1 cellular context compared by ENCODE assay signal in the genomic region with DNA sequence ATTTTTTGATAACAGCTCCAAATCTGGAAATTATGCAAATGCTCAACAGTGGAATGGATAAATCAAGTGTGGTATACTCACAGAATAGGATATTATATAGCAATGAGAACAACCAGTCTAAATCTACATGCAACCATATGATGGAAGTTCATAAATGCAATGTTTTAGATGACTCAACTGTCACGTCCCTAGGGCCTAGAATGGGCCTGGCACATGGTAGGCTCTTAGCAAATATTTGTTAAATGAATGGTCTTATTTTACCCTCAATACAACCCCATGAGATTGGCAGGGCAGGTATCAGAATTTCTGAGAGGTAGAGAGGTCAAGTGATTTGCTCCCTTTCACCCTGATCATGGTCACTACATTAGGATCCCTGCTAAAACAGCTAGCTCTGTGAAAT.
TF ChIP-seq lines count a peak whose summit lies in the region.

No MANE protein-coding gene starts in this region.

TF ChIP-seq in GM23338, 12 proteins besides CTCF, POLR2A, EP300 and RAD21 (continued from another document):
- TF ChIP-seq, protein P1, sequence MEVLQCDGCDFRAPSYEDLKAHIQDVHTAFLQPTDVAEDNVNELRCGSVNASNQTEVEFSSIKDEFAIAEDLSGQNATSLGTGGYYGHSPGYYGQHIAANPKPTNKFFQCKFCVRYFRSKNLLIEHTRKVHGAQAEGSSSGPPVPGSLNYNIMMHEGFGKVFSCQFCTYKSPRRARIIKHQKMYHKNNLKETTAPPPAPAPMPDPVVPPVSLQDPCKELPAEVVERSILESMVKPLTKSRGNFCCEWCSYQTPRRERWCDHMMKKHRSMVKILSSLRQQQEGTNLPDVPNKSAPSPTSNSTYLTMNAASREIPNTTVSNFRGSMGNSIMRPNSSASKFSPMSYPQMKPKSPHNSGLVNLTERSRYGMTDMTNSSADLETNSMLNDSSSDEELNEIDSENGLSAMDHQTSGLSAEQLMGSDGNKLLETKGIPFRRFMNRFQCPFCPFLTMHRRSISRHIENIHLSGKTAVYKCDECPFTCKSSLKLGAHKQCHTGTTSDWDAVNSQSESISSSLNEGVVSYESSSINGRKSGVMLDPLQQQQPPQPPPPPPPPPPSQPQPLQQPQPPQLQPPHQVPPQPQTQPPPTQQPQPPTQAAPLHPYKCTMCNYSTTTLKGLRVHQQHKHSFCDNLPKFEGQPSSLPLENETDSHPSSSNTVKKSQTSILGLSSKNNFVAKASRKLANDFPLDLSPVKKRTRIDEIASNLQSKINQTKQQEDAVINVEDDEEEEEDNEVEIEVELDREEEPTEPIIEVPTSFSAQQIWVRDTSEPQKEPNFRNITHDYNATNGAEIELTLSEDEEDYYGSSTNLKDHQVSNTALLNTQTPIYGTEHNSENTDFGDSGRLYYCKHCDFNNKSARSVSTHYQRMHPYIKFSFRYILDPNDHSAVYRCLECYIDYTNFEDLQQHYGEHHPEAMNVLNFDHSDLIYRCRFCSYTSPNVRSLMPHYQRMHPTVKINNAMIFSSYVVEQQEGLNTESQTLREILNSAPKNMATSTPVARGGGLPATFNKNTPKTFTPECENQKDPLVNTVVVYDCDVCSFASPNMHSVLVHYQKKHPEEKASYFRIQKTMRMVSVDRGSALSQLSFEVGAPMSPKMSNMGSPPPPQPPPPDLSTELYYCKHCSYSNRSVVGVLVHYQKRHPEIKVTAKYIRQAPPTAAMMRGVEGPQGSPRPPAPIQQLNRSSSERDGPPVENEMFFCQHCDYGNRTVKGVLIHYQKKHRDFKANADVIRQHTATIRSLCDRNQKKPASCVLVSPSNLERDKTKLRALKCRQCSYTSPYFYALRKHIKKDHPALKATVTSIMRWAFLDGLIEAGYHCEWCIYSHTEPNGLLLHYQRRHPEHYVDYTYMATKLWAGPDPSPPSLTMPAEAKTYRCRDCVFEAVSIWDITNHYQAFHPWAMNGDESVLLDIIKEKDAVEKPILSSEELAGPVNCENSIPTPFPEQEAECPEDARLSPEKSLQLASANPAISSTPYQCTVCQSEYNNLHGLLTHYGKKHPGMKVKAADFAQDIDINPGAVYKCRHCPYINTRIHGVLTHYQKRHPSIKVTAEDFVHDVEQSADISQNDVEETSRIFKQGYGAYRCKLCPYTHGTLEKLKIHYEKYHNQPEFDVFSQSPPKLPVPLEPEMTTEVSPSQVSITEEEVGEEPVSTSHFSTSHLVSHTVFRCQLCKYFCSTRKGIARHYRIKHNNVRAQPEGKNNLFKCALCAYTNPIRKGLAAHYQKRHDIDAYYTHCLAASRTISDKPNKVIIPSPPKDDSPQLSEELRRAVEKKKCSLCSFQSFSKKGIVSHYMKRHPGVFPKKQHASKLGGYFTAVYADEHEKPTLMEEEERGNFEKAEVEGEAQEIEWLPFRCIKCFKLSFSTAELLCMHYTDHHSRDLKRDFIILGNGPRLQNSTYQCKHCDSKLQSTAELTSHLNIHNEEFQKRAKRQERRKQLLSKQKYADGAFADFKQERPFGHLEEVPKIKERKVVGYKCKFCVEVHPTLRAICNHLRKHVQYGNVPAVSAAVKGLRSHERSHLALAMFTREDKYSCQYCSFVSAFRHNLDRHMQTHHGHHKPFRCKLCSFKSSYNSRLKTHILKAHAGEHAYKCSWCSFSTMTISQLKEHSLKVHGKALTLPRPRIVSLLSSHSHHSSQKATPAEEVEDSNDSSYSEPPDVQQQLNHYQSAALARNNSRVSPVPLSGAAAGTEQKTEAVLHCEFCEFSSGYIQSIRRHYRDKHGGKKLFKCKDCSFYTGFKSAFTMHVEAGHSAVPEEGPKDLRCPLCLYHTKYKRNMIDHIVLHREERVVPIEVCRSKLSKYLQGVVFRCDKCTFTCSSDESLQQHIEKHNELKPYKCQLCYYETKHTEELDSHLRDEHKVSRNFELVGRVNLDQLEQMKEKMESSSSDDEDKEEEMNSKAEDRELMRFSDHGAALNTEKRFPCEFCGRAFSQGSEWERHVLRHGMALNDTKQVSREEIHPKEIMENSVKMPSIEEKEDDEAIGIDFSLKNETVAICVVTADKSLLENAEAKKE (CRISPR knock-in tag; IDR thresholded peaks at IDR 0.05): no peak
- TF ChIP-seq ZNF331 (CRISPR knock-in tag; IDR thresholded peaks at IDR 0.05; ENCODE audit: low read depth) (no peak), EZH2phosphoT487 (IDR thresholded peaks at IDR 0.05; ENCODE audit: unreplicated experiment) (no peak), ZNF114 (CRISPR knock-in tag; IDR thresholded peaks at IDR 0.05) (no peak), POLR2AphosphoS5 (IDR thresholded peaks at IDR 0.05; ENCODE audit: low read depth) (no peak)
- TF ChIP-seq, protein P2, sequence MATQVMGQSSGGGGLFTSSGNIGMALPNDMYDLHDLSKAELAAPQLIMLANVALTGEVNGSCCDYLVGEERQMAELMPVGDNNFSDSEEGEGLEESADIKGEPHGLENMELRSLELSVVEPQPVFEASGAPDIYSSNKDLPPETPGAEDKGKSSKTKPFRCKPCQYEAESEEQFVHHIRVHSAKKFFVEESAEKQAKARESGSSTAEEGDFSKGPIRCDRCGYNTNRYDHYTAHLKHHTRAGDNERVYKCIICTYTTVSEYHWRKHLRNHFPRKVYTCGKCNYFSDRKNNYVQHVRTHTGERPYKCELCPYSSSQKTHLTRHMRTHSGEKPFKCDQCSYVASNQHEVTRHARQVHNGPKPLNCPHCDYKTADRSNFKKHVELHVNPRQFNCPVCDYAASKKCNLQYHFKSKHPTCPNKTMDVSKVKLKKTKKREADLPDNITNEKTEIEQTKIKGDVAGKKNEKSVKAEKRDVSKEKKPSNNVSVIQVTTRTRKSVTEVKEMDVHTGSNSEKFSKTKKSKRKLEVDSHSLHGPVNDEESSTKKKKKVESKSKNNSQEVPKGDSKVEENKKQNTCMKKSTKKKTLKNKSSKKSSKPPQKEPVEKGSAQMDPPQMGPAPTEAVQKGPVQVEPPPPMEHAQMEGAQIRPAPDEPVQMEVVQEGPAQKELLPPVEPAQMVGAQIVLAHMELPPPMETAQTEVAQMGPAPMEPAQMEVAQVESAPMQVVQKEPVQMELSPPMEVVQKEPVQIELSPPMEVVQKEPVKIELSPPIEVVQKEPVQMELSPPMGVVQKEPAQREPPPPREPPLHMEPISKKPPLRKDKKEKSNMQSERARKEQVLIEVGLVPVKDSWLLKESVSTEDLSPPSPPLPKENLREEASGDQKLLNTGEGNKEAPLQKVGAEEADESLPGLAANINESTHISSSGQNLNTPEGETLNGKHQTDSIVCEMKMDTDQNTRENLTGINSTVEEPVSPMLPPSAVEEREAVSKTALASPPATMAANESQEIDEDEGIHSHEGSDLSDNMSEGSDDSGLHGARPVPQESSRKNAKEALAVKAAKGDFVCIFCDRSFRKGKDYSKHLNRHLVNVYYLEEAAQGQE (IDR thresholded peaks at IDR 0.05; ENCODE audit: unreplicated experiment): no peak
